Comparison of ENCODE assay signal across 8 cellular contexts in the genomic region with DNA sequence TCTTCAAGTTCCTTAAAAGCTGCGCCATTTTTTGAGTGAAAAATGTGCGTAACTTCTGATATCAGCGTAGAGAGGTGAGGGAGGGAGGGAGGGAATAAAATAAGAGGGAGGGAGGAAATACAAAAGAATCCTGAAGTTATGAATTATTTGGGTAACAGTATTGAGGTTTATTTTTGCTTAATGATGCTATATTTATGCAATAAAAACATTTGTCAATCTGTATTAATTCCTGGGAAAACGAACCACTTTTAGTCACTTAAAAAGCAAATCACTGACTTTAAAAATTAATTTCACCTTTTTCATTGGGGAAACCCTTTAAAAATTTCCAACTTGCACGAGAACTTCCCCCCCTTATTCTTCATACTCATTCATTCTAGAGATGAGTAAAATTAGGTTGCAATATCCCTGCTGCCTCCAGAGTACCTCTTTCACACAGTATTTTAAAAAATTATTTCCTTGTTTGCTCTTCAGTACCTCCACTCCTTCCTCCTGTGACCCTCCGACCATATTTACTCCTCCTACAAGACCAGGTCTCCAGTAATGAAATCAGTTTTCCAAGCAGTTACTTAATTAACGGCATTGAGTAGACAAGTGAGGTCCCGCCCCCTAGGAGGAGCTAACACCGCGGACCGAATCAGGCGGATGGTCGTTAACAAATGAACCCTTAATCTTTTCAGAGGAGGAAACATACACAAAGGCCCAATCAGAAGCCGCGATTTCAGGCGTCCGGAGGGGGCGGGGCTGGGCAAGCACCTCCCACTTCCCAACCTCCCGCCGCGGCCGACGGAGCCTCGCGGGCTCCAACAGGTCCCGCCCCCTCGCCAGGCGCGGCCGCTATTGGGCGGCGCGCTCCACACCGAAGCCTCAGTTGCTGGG. TPM values are rescaled to one million over a fixed set of nuclear protein-coding genes. Genes with fewer than 3 reads are reported as not detected.
DNase-seq lines count a peak whose midpoint lies in the region; ATAC-seq, FAIRE-seq and TF ChIP-seq lines count a peak whose summit lies in the region.

No MANE protein-coding gene starts in this region.

- no peaks in the 10 kb centered on the region for H3K36me3 ChIP-seq in psoas muscle (ENCODE audit: insufficient read depth in 1 of 2, low read depth in 1 of 2)
- no peaks in the 10 kb centered on the region for H3K36me3 ChIP-seq in vagina

- intact Hi-C loops in right cardiac atrium (cut with DNase I), result no loop called here
- intact Hi-C loops in psoas muscle (cut with DNase I), result loop anchor here in 1 of 2 donors (10.0 kb wide), 1 partner anchor 105 kb away; no protein-coding TSS in a partner anchor
- intact Hi-C loops in vagina (cut with DNase I), result no loop called here

- H3K9me3 ChIP-seq in right cardiac atrium (ENCODE audit: control insufficient read depth, low read length) (no peaks in the 10 kb centered on the region), psoas muscle (no peaks in the 10 kb centered on the region), vagina (no peaks in the 10 kb centered on the region)

- no peak overlapping the region for H3K27ac ChIP-seq in right cardiac atrium (ENCODE audit: low read length)
- H3K27ac ChIP-seq in psoas muscle, result peak overlapping the region; percentile 25
- H3K27ac ChIP-seq in vagina, result peak overlapping the region; percentile 20

- DNase-seq in GM12891 (ENCODE audit: insufficient read length, low spot score) (no peak), NCI-H1436 treated with DMSO at 0.1 percent for 48 hours (lab: John Stamatoyannopoulos, UW) (peak; percentile 96), T follicular helper cell (ENCODE audit: low read depth) (peak; percentile 97), anterior cingulate cortex (lab: John Stamatoyannopoulos, UW) (peak in 55 of 58 donors; percentile 88 to 100 (median 98)), right cardiac atrium (peak in 2 of 3 donors; percentile 98 to 99), psoas muscle (no peak), vagina (ENCODE audit: extremely low spot score in 2 of 2) (peak in 1 of 2 donors; percentile 98)

- peak; percentile 83 for ATAC-seq in HG02870 (IDR thresholded peaks at IDR 0.05; ENCODE audit: unreplicated experiment)
- peak; percentile 99 for ATAC-seq in right cardiac atrium
- ATAC-seq in psoas muscle, result peak; percentile 96 to 98 (median 98)

- TF ChIP-seq CTCF in psoas muscle (IDR thresholded peaks at IDR 0.05) (peak; percentile 33), vagina (IDR thresholded peaks at IDR 0.05) (peak in 1 of 3 experiments; percentile 52)

- TF ChIP-seq POLR2A in GM12891 (IDR thresholded peaks at IDR 0.05; ENCODE audit: low read depth, low read length) (no peak), vagina (IDR thresholded peaks at IDR 0.05) (no peak)

- 8% methylated on average over 34 of the region's 34 CpGs for WGBS in right cardiac atrium
- 8 to 11% (median 9%) methylated on average over 29 to 34 of the region's 34 CpGs for WGBS in psoas muscle, 3 donors

- FAIRE-seq in GM12891 (lab: Jason Lieb, UNC), result peak; percentile 83

- H3K4me3 ChIP-seq in right cardiac atrium (ENCODE audit: low read length) (peak overlapping the region; percentile 47), psoas muscle (peak overlapping the region; percentile 90), vagina (peak overlapping the region; percentile 84 to 97)

- H3K27me3 ChIP-seq in right cardiac atrium (ENCODE audit: control insufficient read depth, insufficient read depth) (no peaks in the 10 kb centered on the region), psoas muscle (ENCODE audit: insufficient read depth in 3 of 3, low read length in 2 of 3) (peaks cover 0 to 2% (median 0%) of the 10 kb centered on the region in 3 donors), vagina (no peaks in the 10 kb centered on the region)

- H3K4me1 ChIP-seq in right cardiac atrium (ENCODE audit: control insufficient read depth, insufficient read depth, low read length), result no peaks in the 10 kb centered on the region
- H3K4me1 ChIP-seq in psoas muscle, result peaks cover 2% of the 10 kb centered on the region
- peaks cover 23% of the 10 kb centered on the region for H3K4me1 ChIP-seq in vagina

TF ChIP-seq in GM12891, 5 proteins besides CTCF, POLR2A, EP300 and RAD21:
- no peak for TF ChIP-seq PAX5 (IDR thresholded peaks at IDR 0.05; ENCODE audit: insufficient read depth, low read length, severe bottlenecking)

RNA-seq across cellular contexts. Expression of gene TRIM24, which starts 0.5 kb away (rescaled TPM):
- 5.2 TPM for polyA plus RNA-seq in GM12891 (2012; ENCODE audit: low read depth, missing spikeins)
- total RNA-seq in right cardiac atrium (10 to 100 TPM; 15.0 to 18.7 (median 18.5) TPM), psoas muscle (10 to 100 TPM; 15.0 to 21.4 (median 17.9) TPM), vagina (12.5 TPM)
- polyA plus RNA-seq in right cardiac atrium (9.4 TPM), psoas muscle (10 to 100 TPM in 2 of 3 donors, 1 to 10 TPM in 1; 4.7 to 11.3 (median 10.6) TPM)

Comparison
In these comparisons a context has a peak if more than half of its experiments do, and no peak if none do; other contexts are left out.
1. DNase-seq: peak in NCI-H1436 treated with DMSO at 0.1 percent for 48 hours (single experiment), T follicular helper cell (single experiment), anterior cingulate cortex (55 of 58) and right cardiac atrium (2 of 3); none in GM12891 (single experiment) and psoas muscle (0 of 2).
2. Peak in every context shown above with its lines, with median percentiles within 50 percentile points of each other: ATAC-seq and H3K4me3 ChIP-seq.